In genomic region chr10:118568327-118568848, GRCh38 we compare ENCODE assay signal across 8 cellular contexts. TPM values are rescaled to one million over a fixed set of nuclear protein-coding genes. Genes with fewer than 3 reads are reported as not detected.
A peak's percentile ranks its signal among the peaks of the same experiment; 100 is the strongest.
DNase-seq lines count a peak whose midpoint lies in the region; ATAC-seq, FAIRE-seq and TF ChIP-seq lines count a peak whose summit lies in the region.

No MANE protein-coding gene starts in this region.

- CTCF ChIA-PET in HEK293T (lab: Yijun Ruan, JAX): interaction anchor here (0.6 to 3.4 kb wide), 12 partner anchors 10 to 464 kb away, joined by 3 to 18 read pairs (median 4); no protein-coding TSS in a partner anchor

- ATAC-seq in gastroesophageal sphincter (no peak), HG02571 (IDR thresholded peaks at IDR 0.05; ENCODE audit: unreplicated experiment) (no peak)

- no peak for DNase-seq in D721Med (ENCODE audit: insufficient read length, low spot score)
- peak; percentile 74 for DNase-seq in HEK293T (ENCODE audit: extremely low spot score)
- DNase-seq in OCI-M2 (lab: John Stamatoyannopoulos, UW; ENCODE audit: unreplicated experiment): peak; percentile 4
- peak; percentile 19 for DNase-seq in activated T-helper 2 cell treated with anti-CD3 and anti-CD28 coated beads, Interferon-gamma antibody, Interleukin-2, Interleukin-4, amounts not matched to agents 10 μg/mL and 5 μg/mL and 100 μg/mL, durations not matched to agents 14 hours and 24 hours and 36 hours (ENCODE audit: low spot score)
- peak; percentile 25 to 84 for DNase-seq in trophoblast cell
- no peak for DNase-seq in NCI-H2107 (lab: John Stamatoyannopoulos, UW)

- H3K4me1 ChIP-seq in gastroesophageal sphincter: peaks cover 11 to 55% (median 20%) of the 10 kb centered on the region in 3 donors
- no peaks in the 10 kb centered on the region for H3K4me1 ChIP-seq in trophoblast cell (ENCODE audit: control insufficient read depth in 1 of 2, insufficient read depth in 2 of 2, low read length in 2 of 2)

- no peaks in the 10 kb centered on the region for H3K27me3 Mint-ChIP-seq in activated T-helper 2 cell treated with anti-CD3 and anti-CD28 coated beads, Interferon-gamma antibody, Interleukin-2, Interleukin-4, amounts not matched to agents 10 μg/mL and 5 μg/mL and 100 μg/mL, durations not matched to agents 14 hours and 24 hours and 36 hours (ENCODE audit: low read depth)

- H3K9me3 ChIP-seq in gastroesophageal sphincter (no peaks in the 10 kb centered on the region), trophoblast cell (ENCODE audit: insufficient read depth, low read depth, low read length) (no peaks in the 10 kb centered on the region)

- no peak for TF ChIP-seq EP300 in gastroesophageal sphincter (IDR thresholded peaks at IDR 0.05)

- no peak overlapping the region for H3K4ac ChIP-seq in trophoblast cell (ENCODE audit: low read depth, low read length)

- H3K9me3 Mint-ChIP-seq in activated T-helper 2 cell treated with anti-CD3 and anti-CD28 coated beads, Interferon-gamma antibody, Interleukin-2, Interleukin-4, amounts not matched to agents 10 μg/mL and 5 μg/mL and 100 μg/mL, durations not matched to agents 14 hours and 24 hours and 36 hours: no peaks in the 10 kb centered on the region

- peaks cover 3% of the 10 kb centered on the region for H3K4me1 Mint-ChIP-seq in activated T-helper 2 cell treated with anti-CD3 and anti-CD28 coated beads, Interferon-gamma antibody, Interleukin-2, Interleukin-4, amounts not matched to agents 10 μg/mL and 5 μg/mL and 100 μg/mL, durations not matched to agents 14 hours and 24 hours and 36 hours (ENCODE audit: low read depth)

- TF ChIP-seq CTCF in D721Med (IDR thresholded peaks at IDR 0.05; ENCODE audit: insufficient read depth, missing control alignments): peak; percentile 76
- TF ChIP-seq CTCF in gastroesophageal sphincter (IDR thresholded peaks at IDR 0.05): peak; percentile 85 to 93 (median 90)

- H3K4me3 ChIP-seq in gastroesophageal sphincter: no peak overlapping the region
- no peak overlapping the region for H3K4me3 ChIP-seq in trophoblast cell (ENCODE audit: low read depth, low read length)

- no peak overlapping the region for H3K23ac ChIP-seq in trophoblast cell (ENCODE audit: low read length)

- POLR2A ChIA-PET in HEK293T (lab: Yijun Ruan, JAX): no interaction called here

- H2AK5ac ChIP-seq in trophoblast cell (ENCODE audit: low read length): no peak overlapping the region

- H4K91ac ChIP-seq in trophoblast cell (ENCODE audit: low read depth, low read length): no peak overlapping the region

- no peak overlapping the region for H2BK12ac ChIP-seq in trophoblast cell (ENCODE audit: low read length)

- no peak overlapping the region for H2BK5ac ChIP-seq in trophoblast cell (ENCODE audit: low read depth, low read length, poor library complexity)

- intact Hi-C loops in activated T-helper 2 cell treated with anti-CD3 and anti-CD28 coated beads, Interferon-gamma antibody, Interleukin-2, Interleukin-4, amounts not matched to agents 10 μg/mL and 5 μg/mL and 100 μg/mL, durations not matched to agents 14 hours and 24 hours and 36 hours (cut with micrococcal nuclease): loop anchor here (1.0 to 2.0 kb wide), 2 partner anchors 153 to 282 kb away; no protein-coding TSS in a partner anchor

- H2AFZ ChIP-seq in trophoblast cell (ENCODE audit: insufficient read depth, low read length, poor library complexity): no peak overlapping the region

- no peak overlapping the region for H3K4me2 ChIP-seq in trophoblast cell (ENCODE audit: low read length)

- H3K27ac Mint-ChIP-seq in activated T-helper 2 cell treated with anti-CD3 and anti-CD28 coated beads, Interferon-gamma antibody, Interleukin-2, Interleukin-4, amounts not matched to agents 10 μg/mL and 5 μg/mL and 100 μg/mL, durations not matched to agents 14 hours and 24 hours and 36 hours: no peak overlapping the region

- no peak for FAIRE-seq in D721Med (lab: Jason Lieb, UNC)

- H3K36me3 ChIP-seq in gastroesophageal sphincter: no peaks in the 10 kb centered on the region
- H3K36me3 ChIP-seq in trophoblast cell (ENCODE audit: control insufficient read depth in 1 of 2, insufficient read depth in 2 of 2, low read length in 2 of 2): no peaks in the 10 kb centered on the region

- H2BK120ac ChIP-seq in trophoblast cell (ENCODE audit: insufficient read depth, low read length, poor library complexity): no peak overlapping the region

- 0 to 14% methylated on average over 5 to 9 of the region's 10 CpGs for WGBS in gastroesophageal sphincter (ENCODE audit: low coverage in 1 of 2), 2 donors
- no CpG with 5 or more reads among the region's 10 CpGs for WGBS in trophoblast cell (ENCODE audit: extremely low coverage, insufficient coverage, insufficient read length)

- H3K9ac ChIP-seq in trophoblast cell (ENCODE audit: low read length): no peak overlapping the region

- H3K14ac ChIP-seq in trophoblast cell (ENCODE audit: low read length): no peak overlapping the region

- no peak overlapping the region for H3K18ac ChIP-seq in trophoblast cell (ENCODE audit: low read length)

- H3K4me3 Mint-ChIP-seq in activated T-helper 2 cell treated with anti-CD3 and anti-CD28 coated beads, Interferon-gamma antibody, Interleukin-2, Interleukin-4, amounts not matched to agents 10 μg/mL and 5 μg/mL and 100 μg/mL, durations not matched to agents 14 hours and 24 hours and 36 hours (ENCODE audit: low read depth): no peak overlapping the region

- no peak for TF ChIP-seq POLR2A in gastroesophageal sphincter (IDR thresholded peaks at IDR 0.05)

- no peaks in the 10 kb centered on the region for H3K36me3 Mint-ChIP-seq in activated T-helper 2 cell treated with anti-CD3 and anti-CD28 coated beads, Interferon-gamma antibody, Interleukin-2, Interleukin-4, amounts not matched to agents 10 μg/mL and 5 μg/mL and 100 μg/mL, durations not matched to agents 14 hours and 24 hours and 36 hours (ENCODE audit: low read depth)

- no peak overlapping the region for H4K8ac ChIP-seq in trophoblast cell (ENCODE audit: low read depth, low read length)

- no peak overlapping the region for H4K12ac ChIP-seq in trophoblast cell (ENCODE audit: low read depth, low read length)

- no peaks in the 10 kb centered on the region for H3K27me3 ChIP-seq in gastroesophageal sphincter
- no peaks in the 10 kb centered on the region for H3K27me3 ChIP-seq in trophoblast cell (ENCODE audit: insufficient read depth, low read length)

- no peaks in the 10 kb centered on the region for H3K79me1 ChIP-seq in trophoblast cell (ENCODE audit: low read length)

- H3K27ac ChIP-seq in gastroesophageal sphincter (peak overlapping the region in 1 of 4 donors; percentile 82), trophoblast cell (ENCODE audit: low read depth, low read length) (no peak overlapping the region)

- H3K79me2 ChIP-seq in trophoblast cell (ENCODE audit: control insufficient read depth, insufficient read depth, low read length, poor library complexity): no peaks in the 10 kb centered on the region

TF ChIP-seq in HEK293T, 16 proteins besides CTCF, POLR2A, EP300 and RAD21:
- no peak for TF ChIP-seq SP1 (IDR thresholded peaks at IDR 0.05)
- no peak for TF ChIP-seq HDGF (IDR thresholded peaks at IDR 0.05; ENCODE audit: borderline replicate concordance)
- no peak for TF ChIP-seq LEF1 (IDR thresholded peaks at IDR 0.05; ENCODE audit: borderline replicate concordance)
- peak; percentile 99 for TF ChIP-seq ZNF384 (IDR thresholded peaks at IDR 0.05)
- no peak for TF ChIP-seq CTBP1 (IDR thresholded peaks at IDR 0.05; ENCODE audit: borderline replicate concordance)
- no peak for TF ChIP-seq BHLHE40 (IDR thresholded peaks at IDR 0.05; ENCODE audit: borderline replicate concordance)
- TF ChIP-seq L3MBTL2 (conservative IDR thresholded peaks at IDR 0.05): no peak

RNA-seq across cellular contexts. Expression of gene PRLHR, which starts 27.1 kb away (rescaled TPM):
- total RNA-seq in activated T-helper 2 cell treated with anti-CD3 and anti-CD28 coated beads, Interferon-gamma antibody, Interleukin-2, Interleukin-4, amounts not matched to agents 10 μg/mL and 5 μg/mL and 100 μg/mL, durations not matched to agents 14 hours and 24 hours and 36 hours: not detected in 2 replicates
- under 1 TPM in 3 of 4 donors, not detected in 1; 0.12 to 0.35 (median 0.13) TPM for total RNA-seq in gastroesophageal sphincter
- polyA plus RNA-seq in trophoblast cell (2013): not detected in 2 replicates

Comparison
In these comparisons a context has a peak if more than half of its experiments do, and no peak if none do; other contexts are left out.
1. DNase-seq: peak in HEK293T (single experiment), OCI-M2 (single experiment), activated T-helper 2 cell treated with anti-CD3 and anti-CD28 coated beads, Interferon-gamma antibody, Interleukin-2, Interleukin-4, amounts not matched to agents 10 μg/mL and 5 μg/mL and 100 μg/mL, durations not matched to agents 14 hours and 24 hours and 36 hours (single experiment) and trophoblast cell (2 of 2); none in D721Med (single experiment) and NCI-H2107 (single experiment).